In the genomic region with DNA sequence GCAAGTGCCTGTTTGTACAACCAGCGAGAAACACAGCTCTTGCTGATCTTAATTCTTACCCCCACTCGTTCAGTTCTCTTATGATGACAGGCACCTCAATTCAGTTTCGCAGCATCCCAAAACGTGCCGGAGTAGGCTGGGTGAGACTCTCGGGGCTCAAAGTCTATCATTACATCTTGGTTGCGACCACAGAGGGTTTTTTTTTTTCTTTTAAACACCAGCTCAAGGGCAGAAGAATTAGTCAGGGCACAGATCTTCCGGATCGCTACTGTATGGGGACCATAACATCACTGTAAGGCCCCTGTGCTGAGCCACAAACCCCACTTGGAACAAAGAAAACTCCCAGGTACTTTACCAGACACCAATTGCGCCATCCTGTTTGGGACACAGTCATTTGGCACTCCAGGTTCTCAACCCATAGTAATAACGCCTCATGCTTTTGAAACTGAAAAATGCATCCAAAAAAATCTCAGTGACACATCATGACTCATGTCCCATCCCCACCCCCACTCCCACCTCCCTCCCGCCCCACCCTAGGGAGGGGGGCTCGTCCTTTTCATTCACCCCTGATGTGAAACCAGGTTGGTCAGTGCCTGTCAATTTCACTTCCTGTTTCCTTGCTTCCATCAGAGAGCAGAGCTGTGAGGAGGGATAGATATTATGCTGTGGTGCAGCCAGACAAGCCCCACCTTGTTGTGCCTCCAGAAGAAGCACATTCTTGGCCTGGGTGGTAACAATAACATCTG, we compare ENCODE assay signal across 8 cellular contexts. TPM values are rescaled to one million over a fixed set of nuclear protein-coding genes. Genes with fewer than 3 reads are reported as not detected.
DNase-seq lines count a peak whose midpoint lies in the region; FAIRE-seq and TF ChIP-seq lines count a peak whose summit lies in the region.

No MANE protein-coding gene starts in this region.

- TF ChIP-seq CTCF in MM.1S (IDR thresholded peaks at IDR 0.05; ENCODE audit: low read length) (no peak), type B pancreatic cell (conservative IDR thresholded peaks at IDR 0.05) (no peak), kidney (IDR thresholded peaks at IDR 0.05; ENCODE audit: borderline replicate concordance, extremely low read depth, insufficient read depth) (no peak)

- H3K4me1 ChIP-seq in MM.1S (ENCODE audit: low read length), result peaks cover 19% of the 10 kb centered on the region
- no peaks in the 10 kb centered on the region for H3K4me1 ChIP-seq in kidney (ENCODE audit: control insufficient read depth in 1 of 2, insufficient read depth in 1 of 2, low read depth in 1 of 2, low read length in 2 of 2)

- H3K4me1 Mint-ChIP-seq in type B pancreatic cell (ENCODE audit: unreplicated experiment), result peaks cover 11% of the 10 kb centered on the region

- peak overlapping the region; percentile 84 for H2AFZ ChIP-seq in MM.1S (ENCODE audit: low read length)

- intact Hi-C loops in kidney (cut with DNase I), result no loop called here

- H3K27ac ChIP-seq in MM.1S (ENCODE audit: low read length) (peak overlapping the region; percentile 97), kidney (ENCODE audit: low read depth in 2 of 2, low read length in 2 of 2) (no peak overlapping the region)

- no peaks in the 10 kb centered on the region for H3K9me2 ChIP-seq in MM.1S (replicated peaks; ENCODE audit: insufficient read depth, low read length)

- H3K36me3 Mint-ChIP-seq in type B pancreatic cell, result no peaks in the 10 kb centered on the region

- H3K4me2 ChIP-seq in MM.1S (ENCODE audit: low read depth, low read length), result peak overlapping the region; percentile 100

- no peaks in the 10 kb centered on the region for H4K20me1 ChIP-seq in MM.1S (ENCODE audit: insufficient read depth, low read length)

- H3K4me3 ChIP-seq in MM.1S (ENCODE audit: low read length) (peak overlapping the region; percentile 68), kidney (ENCODE audit: low read length in 2 of 2) (no peak overlapping the region)

- peaks cover 3% of the 10 kb centered on the region for H3K27me3 Mint-ChIP-seq in type B pancreatic cell

- peak; percentile 30 for DNase-seq in ELR (ENCODE audit: low read depth)
- DNase-seq in GOT3 (lab: John Stamatoyannopoulos, UW), result peak; percentile 38
- DNase-seq in MM.1S, result peak; percentile 81
- peak; percentile 72 for DNase-seq in activated CD8-positive, alpha-beta memory T cell treated with anti-CD3 and anti-CD28 coated beads, Interleukin-2, amount 50 U/mL, for 24 hours (ENCODE audit: extremely low read depth)
- peak; percentile 19 for DNase-seq in iris pigment epithelial cell (ENCODE audit: low read depth)
- DNase-seq in type B pancreatic cell (ENCODE audit: extremely low spot score, unreplicated experiment), result no peak
- DNase-seq in 8988T, result no peak
- DNase-seq in kidney, result no peak

- H3K36me3 ChIP-seq in MM.1S (replicated peaks; ENCODE audit: insufficient read depth, low read length) (no peaks in the 10 kb centered on the region), kidney (ENCODE audit: control insufficient read depth in 1 of 2, insufficient read depth in 2 of 2, low read length in 2 of 2) (no peaks in the 10 kb centered on the region)

- H3K9ac ChIP-seq in MM.1S (ENCODE audit: low read length) (peak overlapping the region; percentile 88), kidney (ENCODE audit: low read length in 2 of 2) (no peak overlapping the region)

- H3K9me3 ChIP-seq in MM.1S (replicated peaks; ENCODE audit: insufficient read depth, low read length) (no peaks in the 10 kb centered on the region), kidney (ENCODE audit: control insufficient read depth in 1 of 2, low read length in 2 of 2) (no peaks in the 10 kb centered on the region)

- H3K79me2 ChIP-seq in MM.1S (ENCODE audit: low read length), result 0 out of 2 replicates have a peak, but pooled peaks cover 3% of the 10 kb centered on the region

- FAIRE-seq in kidney (lab: Jason Lieb, UNC), result no peak

- peak overlapping the region; percentile 37 for H3K4me3 Mint-ChIP-seq in type B pancreatic cell

- no peaks in the 10 kb centered on the region for H3K27me3 ChIP-seq in MM.1S (replicated peaks; ENCODE audit: insufficient read depth, low read length)

- peak overlapping the region; percentile 96 for H3K27ac Mint-ChIP-seq in type B pancreatic cell

- peaks cover 25% of the 10 kb centered on the region for H3F3A ChIP-seq in MM.1S (ENCODE audit: insufficient read depth, low read length)

- peaks cover 4% of the 10 kb centered on the region for H3K9me3 Mint-ChIP-seq in type B pancreatic cell

RNA-seq across cellular contexts. Expression of a gene that starts 41.0 kb away (rescaled TPM):
- total RNA-seq in type B pancreatic cell (ENCODE audit: low replicate concordance), result not detected in 2 replicates
- 2.9 TPM for total RNA-seq in kidney
- polyA plus RNA-seq in kidney (ENCODE audit: insufficient read depth, low read depth, low replicate concordance), result 0.26 TPM

Comparison
In these comparisons a context has a peak if more than half of its experiments do, and no peak if none do; other contexts are left out.
1. DNase-seq: peak in ELR (single experiment), GOT3 (single experiment), MM.1S (single experiment), activated CD8-positive, alpha-beta memory T cell treated with anti-CD3 and anti-CD28 coated beads, Interleukin-2, amount 50 U/mL, for 24 hours (single experiment) and iris pigment epithelial cell (single experiment); none in type B pancreatic cell (single experiment), 8988T (single experiment) and kidney (single experiment).